8 cellular contexts compared by ENCODE assay signal in the genomic region with DNA sequence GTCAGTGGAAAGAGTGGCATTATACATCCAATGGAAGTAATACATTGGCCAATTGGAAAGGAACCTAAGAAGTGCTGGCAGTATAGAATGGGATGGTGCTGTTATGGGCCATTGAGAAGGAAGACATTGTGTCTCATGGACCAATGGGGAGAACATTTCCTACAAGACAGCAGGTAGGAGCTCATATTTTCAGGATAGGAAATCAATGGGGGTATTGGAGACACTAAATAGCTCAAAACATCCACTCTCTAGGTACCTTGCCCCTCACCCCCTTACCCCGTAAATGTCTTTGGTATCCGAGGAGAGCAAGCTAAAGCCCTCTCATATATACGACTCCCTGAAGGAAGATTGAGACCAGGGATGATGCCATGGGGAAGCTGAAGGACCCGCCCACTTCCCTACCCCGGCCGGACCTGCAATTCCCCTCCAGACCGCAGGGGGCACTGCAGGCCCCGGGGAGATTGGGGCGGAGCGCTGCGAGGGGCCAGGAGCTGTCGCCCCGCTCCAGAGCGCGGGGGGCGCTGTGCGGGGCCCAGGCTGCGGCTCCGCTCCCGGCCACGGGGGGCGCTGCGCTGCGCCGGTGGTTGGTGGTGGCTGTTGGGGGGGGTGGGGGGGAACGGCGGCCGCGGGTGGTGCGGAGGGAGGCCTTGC. TPM values are rescaled to one million over a fixed set of nuclear protein-coding genes. Genes with fewer than 3 reads are reported as not detected.
DNase-seq lines count a peak whose midpoint lies in the region; ATAC-seq and TF ChIP-seq lines count a peak whose summit lies in the region.

A gene with protein sequence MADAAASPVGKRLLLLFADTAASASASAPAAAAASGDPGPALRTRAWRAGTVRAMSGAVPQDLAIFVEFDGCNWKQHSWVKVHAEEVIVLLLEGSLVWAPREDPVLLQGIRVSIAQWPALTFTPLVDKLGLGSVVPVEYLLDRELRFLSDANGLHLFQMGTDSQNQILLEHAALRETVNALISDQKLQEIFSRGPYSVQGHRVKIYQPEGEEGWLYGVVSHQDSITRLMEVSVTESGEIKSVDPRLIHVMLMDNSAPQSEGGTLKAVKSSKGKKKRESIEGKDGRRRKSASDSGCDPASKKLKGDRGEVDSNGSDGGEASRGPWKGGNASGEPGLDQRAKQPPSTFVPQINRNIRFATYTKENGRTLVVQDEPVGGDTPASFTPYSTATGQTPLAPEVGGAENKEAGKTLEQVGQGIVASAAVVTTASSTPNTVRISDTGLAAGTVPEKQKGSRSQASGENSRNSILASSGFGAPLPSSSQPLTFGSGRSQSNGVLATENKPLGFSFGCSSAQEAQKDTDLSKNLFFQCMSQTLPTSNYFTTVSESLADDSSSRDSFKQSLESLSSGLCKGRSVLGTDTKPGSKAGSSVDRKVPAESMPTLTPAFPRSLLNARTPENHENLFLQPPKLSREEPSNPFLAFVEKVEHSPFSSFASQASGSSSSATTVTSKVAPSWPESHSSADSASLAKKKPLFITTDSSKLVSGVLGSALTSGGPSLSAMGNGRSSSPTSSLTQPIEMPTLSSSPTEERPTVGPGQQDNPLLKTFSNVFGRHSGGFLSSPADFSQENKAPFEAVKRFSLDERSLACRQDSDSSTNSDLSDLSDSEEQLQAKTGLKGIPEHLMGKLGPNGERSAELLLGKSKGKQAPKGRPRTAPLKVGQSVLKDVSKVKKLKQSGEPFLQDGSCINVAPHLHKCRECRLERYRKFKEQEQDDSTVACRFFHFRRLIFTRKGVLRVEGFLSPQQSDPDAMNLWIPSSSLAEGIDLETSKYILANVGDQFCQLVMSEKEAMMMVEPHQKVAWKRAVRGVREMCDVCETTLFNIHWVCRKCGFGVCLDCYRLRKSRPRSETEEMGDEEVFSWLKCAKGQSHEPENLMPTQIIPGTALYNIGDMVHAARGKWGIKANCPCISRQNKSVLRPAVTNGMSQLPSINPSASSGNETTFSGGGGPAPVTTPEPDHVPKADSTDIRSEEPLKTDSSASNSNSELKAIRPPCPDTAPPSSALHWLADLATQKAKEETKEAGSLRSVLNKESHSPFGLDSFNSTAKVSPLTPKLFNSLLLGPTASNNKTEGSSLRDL (N-terminal part only) (plus strand): TSS at position 615 of the 651 bp plus-strand sequence. CDS start 111 bp downstream, outside the sequence.

- peak within 1 kb of the TSS; percentile 96 for H3K4me3 Mint-ChIP-seq in T-helper 17 cell

- no peaks in the 10 kb centered on the region for H3K36me3 ChIP-seq in urinary bladder (ENCODE audit: insufficient read depth)

- no peaks in the 10 kb centered on the region for H3K9me3 ChIP-seq in T-helper 17 cell (ENCODE audit: control insufficient read depth, low read length, poor library complexity, severe bottlenecking)

- peak; percentile 100 for TF ChIP-seq CTCF in GM12874 (IDR thresholded peaks at IDR 0.05; ENCODE audit: insufficient read depth, low read depth, low read length)

- no peaks in the 10 kb centered on the region for H3K27me3 Mint-ChIP-seq in T-helper 17 cell

- H3K27ac Mint-ChIP-seq in T-helper 17 cell = peak within 1 kb of the TSS; percentile 97

- ATAC-seq in HG02759 (IDR thresholded peaks at IDR 0.05; ENCODE audit: unreplicated experiment) (peak; percentile 75), T-helper 17 cell (peak; percentile 88), left ventricle myocardium superior (peak; percentile 66)

- peaks cover 34% of the 10 kb centered on the region for H3K4me1 Mint-ChIP-seq in T-helper 17 cell

- H3K27ac ChIP-seq in urinary bladder (ENCODE audit: low read depth) = peak within 1 kb of the TSS; percentile 100

- peaks cover 2% of the 10 kb centered on the region for H3K36me3 Mint-ChIP-seq in T-helper 17 cell (ENCODE audit: low read depth)

- DNase-seq in NCI-H1417 treated with DMSO at 0.1 percent for 48 hours (lab: John Stamatoyannopoulos, UW) (peak; percentile 28), T-helper 17 cell (peak; percentile 88 to 99 (median 93)), amniotic stem cell (lab: John Stamatoyannopoulos, UW) (peak; percentile 32), left ventricle myocardium superior (peak; percentile 90), pulmonary artery endothelial cell (ENCODE audit: low read depth, low spot score) (no peak)

- peak within 1 kb of the TSS; percentile 99 for H3K4me3 ChIP-seq in urinary bladder (ENCODE audit: low read depth, low read length)

- intact Hi-C loops in left ventricle myocardium superior (cut with micrococcal nuclease) = no loop called here

- WGBS in urinary bladder = 7% methylated on average over 30 of the region's 30 CpGs

- H3K4me1 ChIP-seq in urinary bladder (ENCODE audit: insufficient read depth) = peaks cover 2% of the 10 kb centered on the region

RNA-seq across cellular contexts. Expression of the gene that starts here (rescaled TPM):
- total RNA-seq in T-helper 17 cell = 10 to 100 TPM; 74.0 to 74.5 TPM
- 40.8 TPM for total RNA-seq in left ventricle myocardium superior
- total RNA-seq in pulmonary artery endothelial cell = 47.4 and 52.0 TPM in 2 replicates
- total RNA-seq in urinary bladder = 68.7 TPM
- 36.2 TPM for polyA plus RNA-seq in urinary bladder
